24 cellular contexts compared by ENCODE assay signal in genomic region chrX:119735467-119735866, GRCh38. TPM values are rescaled to one million over a fixed set of nuclear protein-coding genes. Genes with fewer than 3 reads are reported as not detected.
DNase-seq lines count a peak whose midpoint lies in the region; ATAC-seq and TF ChIP-seq lines count a peak whose summit lies in the region.
"Had no signal": no experiment of that assay in that cellular context is flagged by ENCODE, and none has a peak within 500 bp of the region (broad histone marks: within the 10 kb centered on the region; RNA-seq: fewer than 3 reads in every experiment).

No MANE protein-coding gene starts in this region.

- H3K27ac ChIP-seq in thyroid gland = peak overlapping the region in 1 of 3 donors; percentile 4
- H3K27ac ChIP-seq: SJSA1 had no signal

- DNase-seq in Right ventricle myocardium superior = no peak
- DNase-seq in left cardiac atrium = no peak
- DNase-seq in NCI-H2196 (lab: John Stamatoyannopoulos, UW; ENCODE audit: unreplicated experiment) = peak; percentile 34
- DNase-seq in left lobe of liver (ENCODE audit: low spot score) = no peak
- peak; percentile 34 to 37 for DNase-seq in thyroid gland
- DNase-seq in NCI-H128 (lab: John Stamatoyannopoulos, UW; ENCODE audit: unreplicated experiment) = no peak
- DNase-seq: activated CD4-positive, alpha-beta T cell treated with anti-CD3 and anti-CD28 coated beads for 36 hours; activated CD8-positive, alpha-beta memory T cell treated with anti-CD3 and anti-CD28 coated beads for 24 hours; activated gamma-delta T cell treated with Interleukin-2 at 50 U/mL for 16 hours; activated T-cell treated with anti-CD3 and anti-CD28 coated beads, Interleukin-2, amount 50 U/mL, for 24 hours; cerebellar nuclear complex; EL; GOT3; KG1; mammary epithelial cell; MM.1S had no signal

- no peak overlapping the region for H3K4me3 ChIP-seq in thyroid gland (replicated peaks in 1 of 3)
- H3K4me3 ChIP-seq: SJSA1 had no signal

- intact Hi-C loops in Right ventricle myocardium superior (cut with DNase I) (loop anchor here (10.0 kb wide), 1 partner anchor 121 kb away; no protein-coding TSS in a partner anchor), left cardiac atrium (cut with DNase I) (loop anchor here (10.0 kb wide), 1 partner anchor 221 kb away; no protein-coding TSS in a partner anchor), thyroid gland (cut with DNase I) (loop anchor here (10.0 kb wide), 1 partner anchor 221 kb away; no protein-coding TSS in a partner anchor)

- no peak for TF ChIP-seq CTCF in thyroid gland (IDR thresholded peaks at IDR 0.05)

- H3K27me3 ChIP-seq in thyroid gland = no peaks in the 10 kb centered on the region
- H3K27me3 ChIP-seq: neutrophil, SJSA1 had no signal

- H3K9me3 ChIP-seq in thyroid gland = no peaks in the 10 kb centered on the region
- H3K9me3 ChIP-seq: neutrophil, SJSA1 had no signal

- 61% methylated on average over 3 of the region's 6 CpGs; no CpG with 5 or more reads in 1 of the 2 donors for WGBS in thyroid gland, 2 donors

- peaks cover 0 to 9% of the 10 kb centered on the region in 2 donors for H3K4me1 ChIP-seq in thyroid gland
- H3K4me1 ChIP-seq: SJSA1 had no signal

- no peak for TF ChIP-seq POLR2A in thyroid gland (IDR thresholded peaks at IDR 0.05)

- ATAC-seq in Right ventricle myocardium superior (ENCODE audit: poor library complexity) = peak; percentile 23
- no peak for ATAC-seq in left cardiac atrium
- peak; percentile 29 for ATAC-seq in left lobe of liver
- ATAC-seq in GM18867 (IDR thresholded peaks at IDR 0.05; ENCODE audit: unreplicated experiment) = no peak
- ATAC-seq in GM21786 (IDR thresholded peaks at IDR 0.05; ENCODE audit: unreplicated experiment) = no peak
- ATAC-seq: activated CD4-positive, alpha-beta T cell treated with anti-CD3 and anti-CD28 coated beads for 36 hours had no signal

- no peaks in the 10 kb centered on the region for H3K36me3 ChIP-seq in thyroid gland
- H3K36me3 ChIP-seq: neutrophil, SJSA1 had no signal

RNA-seq across cellular contexts. Expression of gene SOWAHD, which starts 22.9 kb away (rescaled TPM):
- 0.51 TPM for total RNA-seq in Right ventricle myocardium superior
- under 1 TPM; 0.16 to 0.32 TPM for total RNA-seq in left cardiac atrium
- total RNA-seq in left lobe of liver = 0.45 TPM
- not detected for total RNA-seq in thyroid gland
- total RNA-seq: A673, Calu3, endothelial cell of umbilical vein, pulmonary artery endothelial cell had no signal

RNA-seq across cellular contexts. Expression of gene SEPTIN6, which starts 42.5 kb away (rescaled TPM):
- total RNA-seq in Right ventricle myocardium superior = 6.6 TPM
- total RNA-seq in left cardiac atrium = 10 to 100 TPM; 10.6 to 19.6 TPM
- total RNA-seq in left lobe of liver = 13.7 TPM
- 10 to 100 TPM in 3 of 4 donors, 1 to 10 TPM in 1; 6.1 to 15.0 (median 14.6) TPM for total RNA-seq in thyroid gland

RNA-seq across cellular contexts. Expression of gene RPL39, which starts 56.0 kb away (rescaled TPM):
- total RNA-seq in Right ventricle myocardium superior (1,035 TPM), left cardiac atrium (1,000 to 10,000 TPM; 1,171 to 1,199 TPM), left lobe of liver (513 TPM), thyroid gland (1,000 to 10,000 TPM in 3 of 4 donors, 100 to 1,000 TPM in 1; 609 to 3,222 (median 2,121) TPM)

Comparison
In these comparisons a context has a peak if more than half of its experiments do, and no peak if none do; other contexts are left out.
1. ATAC-seq: peak in Right ventricle myocardium superior (single experiment) and left lobe of liver (single experiment); none in left cardiac atrium (0 of 2), GM18867 (single experiment) and GM21786 (single experiment).
2. DNase-seq: peak in NCI-H2196 (single experiment) and thyroid gland (2 of 2); none in Right ventricle myocardium superior (single experiment), left cardiac atrium (single experiment), left lobe of liver (single experiment) and NCI-H128 (single experiment).